Comparison of ENCODE assay signal across 10 cellular contexts in the genomic region with DNA sequence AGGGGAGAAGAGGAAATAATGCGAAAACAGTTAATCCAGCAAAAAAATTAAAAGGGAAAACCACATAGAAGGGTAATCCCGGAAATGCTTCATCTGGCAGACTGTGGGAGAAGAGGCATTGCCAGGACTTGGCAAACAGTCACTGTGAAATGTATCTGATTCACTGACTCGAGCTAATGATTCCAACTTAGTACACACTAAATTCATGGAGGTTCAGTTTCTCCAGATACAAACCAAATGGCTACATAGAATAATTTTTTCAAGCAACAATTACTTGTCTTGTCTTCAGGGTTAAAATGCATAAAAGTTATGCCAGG. TPM values are rescaled to one million over a fixed set of nuclear protein-coding genes. Genes with fewer than 3 reads are reported as not detected.
DNase-seq lines count a peak whose midpoint lies in the region; ATAC-seq and TF ChIP-seq lines count a peak whose summit lies in the region.
"Had no signal": no experiment of that assay in that cellular context is flagged by ENCODE, and none has a peak within 500 bp of the region (broad histone marks: within the 10 kb centered on the region; RNA-seq: fewer than 3 reads in every experiment).

No MANE protein-coding gene starts in this region.

- in situ Hi-C loops in GM13977 (cut with MboI; ENCODE audit: low pct_unique_long_range_greater_than_20kb, low sequenced_read_pairs, unreplicated experiment): no loop called here

- H3K4me3 ChIP-seq in fibroblast of mammary gland (ENCODE audit: control insufficient read depth, low read depth, low read length): no peak overlapping the region

- H3K4me3 Mint-ChIP-seq in T-helper 17 cell: no peak overlapping the region
- H3K4me3 Mint-ChIP-seq: nephron had no signal

- no peaks in the 10 kb centered on the region for H3K9me3 ChIP-seq in T-helper 17 cell (ENCODE audit: control insufficient read depth, low read length, poor library complexity, severe bottlenecking)

- peak; percentile 86 for DNase-seq in EH (ENCODE audit: low read depth)
- DNase-seq in T-helper 17 cell: no peak
- DNase-seq in fibroblast of mammary gland (ENCODE audit: low read depth): peak; percentile 88
- DNase-seq in renal cortical epithelial cell (ENCODE audit: low read depth): peak; percentile 71
- DNase-seq in SHP77 (lab: John Stamatoyannopoulos, UW): no peak
- DNase-seq in stimulated activated CD4-positive, alpha-beta T cell treated with anti-CD3 and anti-CD28 coated beads, Interleukin-4, amount 100 ng/mL, for 24 hours: no peak
- no peak for DNase-seq in GF-D8 (lab: John Stamatoyannopoulos, UW)
- no peak for DNase-seq in GM13977 (ENCODE audit: low spot score)

- H3K27ac Mint-ChIP-seq in T-helper 17 cell: peak overlapping the region; percentile 92

- no peak for ATAC-seq in T-helper 17 cell
- ATAC-seq: HCT116 had no signal

- peaks cover 9% of the 10 kb centered on the region for H3K36me3 Mint-ChIP-seq in T-helper 17 cell (ENCODE audit: low read depth)

- peaks cover 32% of the 10 kb centered on the region for H3K4me1 Mint-ChIP-seq in T-helper 17 cell

- TF ChIP-seq CTCF in fibroblast of mammary gland (conservative IDR thresholded peaks at IDR 0.05; ENCODE audit: control insufficient read depth, insufficient read depth, low read depth, low read length) (no peak), GM13977 (IDR thresholded peaks at IDR 0.05; ENCODE audit: extremely low read depth, insufficient read depth, missing control alignments) (no peak)

- H3K27me3 Mint-ChIP-seq in T-helper 17 cell: no peaks in the 10 kb centered on the region

RNA-seq across cellular contexts. Expression of gene GDI2, which starts 36.4 kb away (rescaled TPM):
- total RNA-seq in T-helper 17 cell (100 to 1,000 TPM in 1 of 2 donors, 10 to 100 TPM in 1; 95.5 to 109 TPM), renal cortical epithelial cell (411 and 630 TPM in 2 replicates)

Comparison
In these comparisons a context has a peak if more than half of its experiments do, and no peak if none do; other contexts are left out.
1. DNase-seq: peak in EH (single experiment), fibroblast of mammary gland (single experiment) and renal cortical epithelial cell (single experiment); none in T-helper 17 cell (0 of 3), SHP77 (0 of 2), stimulated activated CD4-positive, alpha-beta T cell treated with anti-CD3 and anti-CD28 coated beads, Interleukin-4, amount 100 ng/mL, for 24 hours (single experiment), GF-D8 (single experiment) and GM13977 (single experiment).